25 cellular contexts compared by ENCODE assay signal in genomic region chr2:106037922-106038321, GRCh38.
"Had no signal": no experiment of that assay in that cellular context is flagged by ENCODE, and none has a peak within 500 bp of the region (broad histone marks: within the 10 kb centered on the region; RNA-seq: fewer than 3 reads in every experiment).

No MANE protein-coding gene starts in this region.

- H3K27ac Mint-ChIP-seq: memory B cell; neural progenitor cell; progenitor cell of endocrine pancreas; stimulated activated naive B cell treated with anti-CD40 and anti-IgM and Interleukin-4, amounts not matched to agents 10 μg/mL and 1 μg/mL and 100 μg/mL, for 72 hours; stimulated activated naive CD8-positive, alpha-beta T cell treated with anti-CD3 and anti-CD28 coated beads, Interleukin-15, Interleukin-2, amounts not matched to agents 100 ng/mL and 50 ng/mL, for 24 hours had no signal

- H3K36me3 Mint-ChIP-seq: memory B cell, neural progenitor cell had no signal

- H3K4me3 ChIP-seq: coronary artery, esophagus squamous epithelium, lung, mucosa of descending colon, neural progenitor cell, skin epidermis, spleen, suprapubic skin, transverse colon, upper lobe of right lung, uterus had no signal

- H3K9me3 Mint-ChIP-seq: memory B cell; natural killer cell treated with Interleukin-12 subunit alpha and Interleukin-12 subunit beta and Interleukin-15 and Interleukin-18, amount 100 ng/mL, for 72 hours; neural progenitor cell; stimulated activated naive CD8-positive, alpha-beta T cell treated with anti-CD3 and anti-CD28 coated beads, Interleukin-15, Interleukin-2, amounts not matched to agents 100 ng/mL and 50 ng/mL, for 24 hours had no signal

- H3K27me3 ChIP-seq: esophagus squamous epithelium, neural progenitor cell, spleen, suprapubic skin, transverse colon, upper lobe of right lung, uterus had no signal

- H2AFZ ChIP-seq: neural progenitor cell, parathyroid adenoma had no signal

- H3K36me3 ChIP-seq: esophagus squamous epithelium, neural progenitor cell, spleen, suprapubic skin, transverse colon, upper lobe of right lung, uterus had no signal

- H3K4me2 ChIP-seq: neural progenitor cell had no signal

- H3K4me3 Mint-ChIP-seq: memory B cell; naive B cell; natural killer cell treated with Interleukin-12 subunit alpha and Interleukin-12 subunit beta and Interleukin-15 and Interleukin-18, amount 100 ng/mL, for 72 hours; neural progenitor cell; stimulated activated naive B cell treated with anti-CD40 and anti-IgM and Interleukin-4, amounts not matched to agents 10 μg/mL and 1 μg/mL and 100 μg/mL, for 72 hours; stimulated activated naive CD8-positive, alpha-beta T cell treated with anti-CD3 and anti-CD28 coated beads, Interleukin-15, Interleukin-2, amounts not matched to agents 100 ng/mL and 50 ng/mL, for 24 hours had no signal

- H3K4me1 Mint-ChIP-seq: memory B cell, naive B cell had no signal

- H3K27ac ChIP-seq: coronary artery, esophagus squamous epithelium, neural progenitor cell, parathyroid adenoma, skin epidermis, spleen, suprapubic skin, upper lobe of right lung, uterus had no signal

- H3K79me2 ChIP-seq: parathyroid adenoma had no signal

- H3K4me1 ChIP-seq: esophagus squamous epithelium, parathyroid adenoma, spleen, suprapubic skin, upper lobe of right lung, uterus had no signal

- H3K9ac ChIP-seq: neural progenitor cell, parathyroid adenoma had no signal

- ATAC-seq: left lobe of liver; mucosa of descending colon; natural killer cell treated with Interleukin-12 subunit alpha and Interleukin-12 subunit beta and Interleukin-15 and Interleukin-18, amount 100 ng/mL, for 72 hours; stimulated activated naive B cell treated with anti-CD40 and anti-IgM and Interleukin-4, amounts not matched to agents 10 μg/mL and 1 μg/mL and 100 μg/mL, for 72 hours; upper lobe of right lung had no signal

- H3K27me3 Mint-ChIP-seq: stimulated activated naive CD8-positive, alpha-beta T cell treated with anti-CD3 and anti-CD28 coated beads, Interleukin-15, Interleukin-2, amounts not matched to agents 100 ng/mL and 50 ng/mL, for 24 hours had no signal

- H3K9me3 ChIP-seq: esophagus squamous epithelium, mucosa of descending colon, suprapubic skin, transverse colon, upper lobe of right lung, uterus had no signal

- DNase-seq: dermis blood vessel endothelial cell; effector memory CD4-positive, alpha-beta T cell; erythroblast; esophagus squamous epithelium; foreskin melanocyte; kidney; mucosa of descending colon; naive B cell; spleen; stimulated activated CD4-positive, alpha-beta T cell treated with anti-CD3 and anti-CD28 coated beads, Interleukin-4, amount 100 ng/mL, for 4 hours; stimulated activated naive B cell treated with anti-CD40 and anti-IgM and Interleukin-4, amounts not matched to agents 10 μg/mL and 1 μg/mL and 100 μg/mL, for 72 hours; transverse colon; upper lobe of right lung; uterus had no signal
